Comparison of ENCODE assay signal across 1 cellular context in the genomic region with DNA sequence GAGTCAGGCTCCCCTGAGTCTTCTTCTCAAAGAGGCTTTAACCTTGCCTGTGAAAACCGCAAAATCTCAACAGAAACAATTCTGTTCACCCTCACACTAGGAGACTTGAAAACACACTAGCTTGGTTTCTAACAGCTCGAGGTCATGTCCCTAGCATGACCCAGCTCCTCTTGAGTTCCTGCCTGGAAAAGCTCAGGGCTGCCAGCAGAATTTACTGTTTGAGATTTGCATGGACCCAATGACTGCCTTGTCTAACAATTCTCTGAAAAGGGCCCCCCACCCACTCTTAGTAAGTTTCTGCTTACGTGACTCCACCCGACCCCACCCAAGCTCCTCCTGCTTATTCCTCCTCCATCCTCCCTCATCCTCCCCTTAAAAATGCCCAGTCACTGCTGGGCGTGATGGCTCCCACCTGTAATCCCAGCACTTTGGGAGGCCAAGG.
TF ChIP-seq lines count a peak whose summit lies in the region.

No MANE protein-coding gene starts in this region.

TF ChIP-seq in HCT116, 20 proteins besides CTCF, POLR2A, EP300 and RAD21 (continued from another document):
- TF ChIP-seq, protein P1, sequence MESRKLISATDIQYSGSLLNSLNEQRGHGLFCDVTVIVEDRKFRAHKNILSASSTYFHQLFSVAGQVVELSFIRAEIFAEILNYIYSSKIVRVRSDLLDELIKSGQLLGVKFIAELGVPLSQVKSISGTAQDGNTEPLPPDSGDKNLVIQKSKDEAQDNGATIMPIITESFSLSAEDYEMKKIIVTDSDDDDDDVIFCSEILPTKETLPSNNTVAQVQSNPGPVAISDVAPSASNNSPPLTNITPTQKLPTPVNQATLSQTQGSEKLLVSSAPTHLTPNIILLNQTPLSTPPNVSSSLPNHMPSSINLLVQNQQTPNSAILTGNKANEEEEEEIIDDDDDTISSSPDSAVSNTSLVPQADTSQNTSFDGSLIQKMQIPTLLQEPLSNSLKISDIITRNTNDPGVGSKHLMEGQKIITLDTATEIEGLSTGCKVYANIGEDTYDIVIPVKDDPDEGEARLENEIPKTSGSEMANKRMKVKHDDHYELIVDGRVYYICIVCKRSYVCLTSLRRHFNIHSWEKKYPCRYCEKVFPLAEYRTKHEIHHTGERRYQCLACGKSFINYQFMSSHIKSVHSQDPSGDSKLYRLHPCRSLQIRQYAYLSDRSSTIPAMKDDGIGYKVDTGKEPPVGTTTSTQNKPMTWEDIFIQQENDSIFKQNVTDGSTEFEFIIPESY (IDR thresholded peaks at IDR 0.05; ENCODE audit: extremely low read depth, insufficient replicate concordance, low read length) = no peak
- TF ChIP-seq EZH2 (IDR thresholded peaks at IDR 0.05) = no peak
- TF ChIP-seq FOSL1 (IDR thresholded peaks at IDR 0.05; ENCODE audit: low read depth) = no peak
